Comparison of ENCODE assay signal across 8 cellular contexts in genomic region chr17:44655983-44656700, GRCh38. TPM values are rescaled to one million over a fixed set of nuclear protein-coding genes. Genes with fewer than 3 reads are reported as not detected.
A peak's percentile ranks its signal among the peaks of the same experiment; 100 is the strongest.
DNase-seq lines count a peak whose midpoint lies in the region; TF ChIP-seq lines count a peak whose summit lies in the region.

Gene MEIOC, plus strand, starts transcription at chr17:44656468. Its CDS starts 146 bp downstream, at chr17:44656614.

- peaks cover 6 to 35% of the 10 kb centered on the region in 2 donors for H3K27me3 ChIP-seq in breast epithelium
- no peaks in the 10 kb centered on the region for H3K27me3 ChIP-seq in SK-N-SH (ENCODE audit: insufficient read depth)
- peaks cover 21% of the 10 kb centered on the region for H3K27me3 ChIP-seq in neuron (ENCODE audit: insufficient read depth, low read length)

- H3K9me3 ChIP-seq in breast epithelium (no peaks in the 10 kb centered on the region), SK-N-SH (no peaks in the 10 kb centered on the region), neuron (ENCODE audit: low read length) (peaks cover 9% of the 10 kb centered on the region)

- no peak for TF ChIP-seq POLR2A in breast epithelium (IDR thresholded peaks at IDR 0.05)

- no peaks in the 10 kb centered on the region for H3K4me1 Mint-ChIP-seq in MCF 10A (ENCODE audit: insufficient read depth, unreplicated experiment)

- H4K20me1 ChIP-seq in SK-N-SH (ENCODE audit: insufficient read depth) = no peaks in the 10 kb centered on the region

- no peak for TF ChIP-seq EP300 in SK-N-SH (IDR thresholded peaks at IDR 0.05; ENCODE audit: borderline replicate concordance in 1 of 2, low read depth in 1 of 2, low read length in 1 of 2)

- H3K4me3 ChIP-seq in breast epithelium = peak within 1 kb of the TSS in 2 of 3 donors; percentile 29 to 32
- peak within 1 kb of the TSS; percentile 36 to 48; a peak in 3 of 4 replicates for H3K4me3 ChIP-seq in SK-N-SH (ENCODE audit: low read depth in 2 of 2, low read length in 1 of 2)
- no peak within 1 kb of the TSS for H3K4me3 ChIP-seq in neuron (ENCODE audit: low read length)

- WGBS in SK-N-SH (ENCODE audit: low lambda C conversion rate) = 5% methylated on average over 21 of the region's 57 CpGs

- no TSS peak for BruUV-seq in MCF 10A (replicated peaks; lab: Mats Ljungman, UMichigan)

- no peaks in the 10 kb centered on the region for H3K36me3 Mint-ChIP-seq in MCF 10A (ENCODE audit: insufficient read depth, unreplicated experiment)

- H3K4me1 ChIP-seq in breast epithelium = peaks cover 0 to 2% of the 10 kb centered on the region in 2 donors
- H3K4me1 ChIP-seq in SK-N-SH (ENCODE audit: control insufficient read depth in 1 of 2, insufficient read depth in 2 of 2, low read depth in 1 of 2, low read length in 1 of 2) = peaks cover 0 to 6% of the 10 kb centered on the region in 2 experiments; a peak in 1 of 4 replicates
- H3K4me1 ChIP-seq in neuron (ENCODE audit: insufficient read depth, low read length) = no peaks in the 10 kb centered on the region

- DNase-seq in breast epithelium (ENCODE audit: low spot score in 2 of 2) (no peak), MCF 10A (ENCODE audit: unreplicated experiment) (no peak), SK-N-SH (peak; percentile 97), cerebellar nuclear complex (lab: John Stamatoyannopoulos, UW) (no peak), kidney glomerular epithelial cell (lab: John Stamatoyannopoulos, UW) (no peak), SIG-M5 (lab: John Stamatoyannopoulos, UW) (no peak)
- DNase-seq in central memory CD4-positive, alpha-beta T cell = peak; percentile 4

- no peaks in the 10 kb centered on the region for H3K27me3 Mint-ChIP-seq in MCF 10A (ENCODE audit: insufficient read depth, unreplicated experiment)

- no peak for TF ChIP-seq RAD21 in SK-N-SH (IDR thresholded peaks at IDR 0.05; ENCODE audit: low read length)

- no peak within 1 kb of the TSS for H3K27ac Mint-ChIP-seq in MCF 10A (ENCODE audit: low read depth, unreplicated experiment)

- CTCF ChIA-PET in MCF 10A (lab: Yijun Ruan, JAX) (interaction anchor here (1.3 kb wide), 1 partner anchor 19 kb away, joined by 4 read pairs; no protein-coding TSS in a partner anchor), SK-N-SH (lab: Yijun Ruan, JAX) (interaction anchor here (0.7 to 1.9 kb wide), 12 partner anchors 9 to 213 kb away, joined by 3 to 11 read pairs (median 4); no protein-coding TSS in a partner anchor)

- no peak within 1 kb of the TSS for H3K9ac ChIP-seq in SK-N-SH

- POLR2A ChIA-PET in MCF 10A (lab: Yijun Ruan, JAX) = no interaction called here
- POLR2A ChIA-PET in SK-N-SH (lab: Yijun Ruan, JAX) = no interaction called here

- H3F3A ChIP-seq in SK-N-SH (replicated peaks; ENCODE audit: insufficient read depth) = peaks cover 4% of the 10 kb centered on the region

- H3K79me2 ChIP-seq in SK-N-SH (ENCODE audit: insufficient read depth) = no peaks in the 10 kb centered on the region

- no peaks in the 10 kb centered on the region for H3K36me3 ChIP-seq in breast epithelium
- no peaks in the 10 kb centered on the region for H3K36me3 ChIP-seq in SK-N-SH (replicated peaks in 1 of 2; ENCODE audit: control insufficient read depth in 1 of 2, insufficient read depth in 2 of 2, low read length in 1 of 2)
- H3K36me3 ChIP-seq in neuron (ENCODE audit: insufficient read depth, low read length) = no peaks in the 10 kb centered on the region

- H3K27ac ChIP-seq in breast epithelium = no peak within 1 kb of the TSS
- H3K27ac ChIP-seq in SK-N-SH (ENCODE audit: low read depth in 2 of 2, low read length in 1 of 2) = no peak within 1 kb of the TSS

- H3K9me2 ChIP-seq in SK-N-SH = no peaks in the 10 kb centered on the region

- intact Hi-C loops in breast epithelium (cut with DNase I; ENCODE audit: low total_unique reads) = loop anchor here (5.0 kb wide), 1 partner anchor 479 kb away; no protein-coding TSS in a partner anchor
- intact Hi-C loops in MCF 10A (cut with micrococcal nuclease) = no loop called here

- peak within 1 kb of the TSS; percentile 81 for H3K4me2 ChIP-seq in SK-N-SH

- H3K4me3 Mint-ChIP-seq in MCF 10A (ENCODE audit: unreplicated experiment) = no peak within 1 kb of the TSS

- H2AFZ ChIP-seq in SK-N-SH (ENCODE audit: low read depth) (peak within 1 kb of the TSS; percentile 92; the same call in 1 of the 2 replicates), neuron (ENCODE audit: low read depth, low read length) (peak within 1 kb of the TSS; percentile 74)

- no peaks in the 10 kb centered on the region for H3K9me3 Mint-ChIP-seq in MCF 10A (ENCODE audit: unreplicated experiment)

- TF ChIP-seq CTCF in breast epithelium (IDR thresholded peaks at IDR 0.05) (no peak), MCF 10A (IDR thresholded peaks at IDR 0.05; ENCODE audit: unreplicated experiment) (no peak), SK-N-SH (IDR thresholded peaks at IDR 0.05) (peak; percentile 47)

TF ChIP-seq in SK-N-SH, 30 proteins besides CTCF, POLR2A, EP300 and RAD21:
- TF ChIP-seq GATA2 (CRISPR knock-in tag; IDR thresholded peaks at IDR 0.05) (peak; percentile 22; the same call in 1 of the 2 replicates), CHD2 (IDR thresholded peaks at IDR 0.05; ENCODE audit: low read length, partially characterized antibody) (peak; percentile 14), TAF1 (IDR thresholded peaks at IDR 0.05; ENCODE audit: borderline replicate concordance, low read depth, low read length) (no peak), MAX (IDR thresholded peaks at IDR 0.05; ENCODE audit: low read depth) (peak; percentile 100), RFX5 (IDR thresholded peaks at IDR 0.05; ENCODE audit: low read length) (peak; percentile 76), EZH2phosphoT487 (IDR thresholded peaks at IDR 0.05; ENCODE audit: borderline replicate concordance, low read depth) (no peak)

RNA-seq across cellular contexts. Expression of gene MEIOC, which starts in this region (rescaled TPM):
- total RNA-seq in breast epithelium (under 1 TPM in 1 of 3 donors, not detected in 2; under 0.01 TPM), MCF 10A (2022) (not detected in 2 replicates)
- polyA plus RNA-seq in SK-N-SH (2012; rRNA removed) = 1.2 and 1.3 TPM in 2 replicates
- polyA plus RNA-seq in SK-N-SH (2012; cell fraction: cytosol; rRNA removed) = 1.8 and 2.2 TPM in 2 replicates
- 1.3 and 1.6 TPM in 2 replicates for polyA plus RNA-seq in SK-N-SH (2012; cell fraction: nucleus; rRNA removed)

Comparison
In these comparisons a context has a peak if more than half of its experiments do, and no peak if none do; other contexts are left out.
1. DNase-seq: peak in SK-N-SH (single experiment) and central memory CD4-positive, alpha-beta T cell (single experiment); none in breast epithelium (0 of 2), MCF 10A (single experiment), cerebellar nuclear complex (0 of 2), kidney glomerular epithelial cell (single experiment) and SIG-M5 (single experiment).